Comparison of ENCODE assay signal across 33 cellular contexts in genomic region chr17:47338026-47338425, GRCh38.
"Had no signal": no experiment of that assay in that cellular context is flagged by ENCODE, and none has a peak within 500 bp of the region (broad histone marks: within the 10 kb centered on the region; RNA-seq: fewer than 3 reads in every experiment).

No MANE protein-coding gene starts in this region.

- H3K27me3 Mint-ChIP-seq: activated CD4-positive, alpha-beta memory T cell treated with anti-CD3 and anti-CD28 coated beads for 36 hours; activated CD4-positive, alpha-beta T cell treated with anti-CD3 and anti-CD28 coated beads for 36 hours; activated CD8-positive, alpha-beta memory T cell treated with anti-CD3 and anti-CD28 coated beads, Interleukin-2, amount 10 ng/mL, durations not matched to agents 7 days and 5 days; activated naive CD4-positive, alpha-beta T cell treated with anti-CD3 and anti-CD28 coated beads, Interleukin-2, amount 10 ng/mL, durations not matched to agents 7 days and 5 days; activated naive CD8-positive, alpha-beta T cell treated with anti-CD3 and anti-CD28 coated beads, Interleukin-2, amount 10 ng/mL, durations not matched to agents 7 days and 5 days; brain; dendritic cell treated with granulocyte-macrophage colony-stimulating factor and Interleukin-4, amounts not matched to agents 40 ng/mL and 50 ng/mL, for 4 days; effector memory CD8-positive, alpha-beta T cell; T-helper 17 cell had no signal

- H3K4me3 Mint-ChIP-seq: activated CD4-positive, alpha-beta memory T cell treated with anti-CD3 and anti-CD28 coated beads for 36 hours; activated CD4-positive, alpha-beta T cell treated with anti-CD3 and anti-CD28 coated beads for 36 hours; activated CD4-positive, alpha-beta T cell treated with anti-CD3 and anti-CD28 coated beads, Interleukin-2, amount 10 ng/mL, durations not matched to agents 24 days and 14 days; activated CD8-positive, alpha-beta memory T cell treated with anti-CD3 and anti-CD28 coated beads, Interleukin-2, amount 10 ng/mL, durations not matched to agents 7 days and 5 days; activated CD8-positive, alpha-beta T cell treated with anti-CD3 and anti-CD28 coated beads, Interleukin-2, amount 10 ng/mL, durations not matched to agents 7 days and 5 days; activated naive CD4-positive, alpha-beta T cell treated with anti-CD3 and anti-CD28 coated beads, Interleukin-2, amount 10 ng/mL, durations not matched to agents 7 days and 5 days; activated naive CD8-positive, alpha-beta T cell treated with anti-CD3 and anti-CD28 coated beads, Interleukin-2, amount 10 ng/mL, durations not matched to agents 7 days and 5 days; activated T-cell treated with anti-CD3 and anti-CD28 coated beads, Interleukin-2, amount 50 U/mL, for 72 hours; brain; dendritic cell treated with granulocyte-macrophage colony-stimulating factor and Interleukin-4, amounts not matched to agents 40 ng/mL and 50 ng/mL, for 4 days; effector memory CD8-positive, alpha-beta T cell; T-helper 17 cell; T-helper 2 cell treated with Interferon-gamma antibody and Interleukin-4, amounts not matched to agents 5 μg/mL and 100 μg/mL, for 36 hours had no signal

- H3K27ac Mint-ChIP-seq: activated CD4-positive, alpha-beta memory T cell treated with anti-CD3 and anti-CD28 coated beads for 36 hours; activated CD4-positive, alpha-beta T cell treated with anti-CD3 and anti-CD28 coated beads for 36 hours; activated CD4-positive, alpha-beta T cell treated with anti-CD3 and anti-CD28 coated beads, Interleukin-2, amount 10 ng/mL, durations not matched to agents 24 days and 14 days; activated CD8-positive, alpha-beta memory T cell treated with anti-CD3 and anti-CD28 coated beads, Interleukin-2, amount 10 ng/mL, durations not matched to agents 7 days and 5 days; activated CD8-positive, alpha-beta T cell treated with anti-CD3 and anti-CD28 coated beads, Interleukin-2, amount 10 ng/mL, durations not matched to agents 7 days and 5 days; activated naive CD4-positive, alpha-beta T cell treated with anti-CD3 and anti-CD28 coated beads, Interleukin-2, amount 10 ng/mL, durations not matched to agents 7 days and 5 days; activated naive CD4-positive, alpha-beta T cell treated with anti-CD3 and anti-CD28 coated beads, Interleukin-2, amount 50 U/mL, for 72 hours; activated naive CD8-positive, alpha-beta T cell treated with anti-CD3 and anti-CD28 coated beads, Interleukin-2, amount 10 ng/mL, durations not matched to agents 7 days and 5 days; activated T-cell treated with anti-CD3 and anti-CD28 coated beads, Interleukin-2, amount 50 U/mL, for 72 hours; brain; dendritic cell treated with granulocyte-macrophage colony-stimulating factor and Interleukin-4, amounts not matched to agents 40 ng/mL and 50 ng/mL, for 4 days; effector memory CD8-positive, alpha-beta T cell; T-helper 17 cell; T-helper 2 cell treated with Interferon-gamma antibody and Interleukin-4, amounts not matched to agents 5 μg/mL and 100 μg/mL, for 36 hours had no signal

- H3K4me1 ChIP-seq: ascending aorta, breast epithelium, esophagus squamous epithelium, gastroesophageal sphincter had no signal

- H3K27ac ChIP-seq: ascending aorta, breast epithelium, cardiac muscle cell, coronary artery, dorsolateral prefrontal cortex, epithelial cell of prostate, esophagus squamous epithelium, gastroesophageal sphincter had no signal

- H3K4me3 ChIP-seq: ascending aorta, breast epithelium, cardiac muscle cell, coronary artery, dorsolateral prefrontal cortex, esophagus squamous epithelium, gastroesophageal sphincter had no signal

- H3K27me3 ChIP-seq: ascending aorta, breast epithelium, cardiac muscle cell, dorsolateral prefrontal cortex, esophagus squamous epithelium, gastroesophageal sphincter had no signal

- H3K9me3 Mint-ChIP-seq: activated CD4-positive, alpha-beta memory T cell treated with anti-CD3 and anti-CD28 coated beads for 36 hours; activated CD4-positive, alpha-beta T cell treated with anti-CD3 and anti-CD28 coated beads, Interleukin-2, amount 10 ng/mL, durations not matched to agents 24 days and 14 days; activated naive CD4-positive, alpha-beta T cell treated with anti-CD3 and anti-CD28 coated beads, Interleukin-2, amount 10 ng/mL, durations not matched to agents 7 days and 5 days; activated naive CD4-positive, alpha-beta T cell treated with anti-CD3 and anti-CD28 coated beads, Interleukin-2, amount 50 U/mL, for 72 hours; activated naive CD8-positive, alpha-beta T cell treated with anti-CD3 and anti-CD28 coated beads, Interleukin-2, amount 10 ng/mL, durations not matched to agents 7 days and 5 days; activated T-cell treated with anti-CD3 and anti-CD28 coated beads, Interleukin-2, amount 50 U/mL, for 72 hours; dendritic cell treated with granulocyte-macrophage colony-stimulating factor and Interleukin-4, amounts not matched to agents 40 ng/mL and 50 ng/mL, for 4 days; effector memory CD8-positive, alpha-beta T cell; T-helper 2 cell treated with Interferon-gamma antibody and Interleukin-4, amounts not matched to agents 5 μg/mL and 100 μg/mL, for 36 hours had no signal

- H3K9me3 ChIP-seq: ascending aorta, breast epithelium, esophagus squamous epithelium, gastroesophageal sphincter had no signal

- H3K4me1 Mint-ChIP-seq: activated CD4-positive, alpha-beta T cell treated with anti-CD3 and anti-CD28 coated beads for 36 hours; activated CD8-positive, alpha-beta memory T cell treated with anti-CD3 and anti-CD28 coated beads, Interleukin-2, amount 10 ng/mL, durations not matched to agents 7 days and 5 days; activated naive CD4-positive, alpha-beta T cell treated with anti-CD3 and anti-CD28 coated beads, Interleukin-2, amount 10 ng/mL, durations not matched to agents 7 days and 5 days; brain had no signal

- DNase-seq: activated CD4-positive, alpha-beta memory T cell treated with anti-CD3 and anti-CD28 coated beads for 36 hours; activated CD4-positive, alpha-beta T cell treated with anti-CD3 and anti-CD28 coated beads for 36 hours; activated CD4-positive, alpha-beta T cell treated with anti-CD3 and anti-CD28 coated beads, Interleukin-2, amount 10 ng/mL, durations not matched to agents 24 days and 14 days; activated CD4-positive, CD25-positive, alpha-beta regulatory T cell; activated CD4-positive, CD25-positive, alpha-beta regulatory T cell treated with anti-CD3 and anti-CD28 coated beads, Interleukin-2, amount 50 U/mL, for 72 hours; activated CD8-positive, alpha-beta memory T cell treated with anti-CD3 and anti-CD28 coated beads, Interleukin-2, amount 10 ng/mL, durations not matched to agents 7 days and 5 days; activated CD8-positive, alpha-beta memory T cell treated with anti-CD3 and anti-CD28 coated beads, Interleukin-2, amount 50 U/mL, for 4 hours; activated CD8-positive, alpha-beta T cell treated with anti-CD3 and anti-CD28 coated beads, Interleukin-2, amount 10 ng/mL, durations not matched to agents 7 days and 5 days; activated gamma-delta T cell; activated naive CD4-positive, alpha-beta T cell; activated naive CD4-positive, alpha-beta T cell treated with anti-CD3 and anti-CD28 coated beads, Interleukin-2, amount 10 ng/mL, durations not matched to agents 7 days and 5 days; activated naive CD8-positive, alpha-beta T cell treated with anti-CD3 and anti-CD28 coated beads, Interleukin-2, amount 10 ng/mL, durations not matched to agents 7 days and 5 days; activated T-cell treated with anti-CD3 and anti-CD28 coated beads, Interleukin-2, amount 50 U/mL, for 1 hour; activated T-cell treated with anti-CD3 and anti-CD28 coated beads, Interleukin-2, amount 50 U/mL, for 72 hours; central memory CD4-positive, alpha-beta T cell; dorsolateral prefrontal cortex; effector memory CD8-positive, alpha-beta T cell; esophagus squamous epithelium; foreskin melanocyte; head of caudate nucleus; T-helper 1 cell; T-helper 17 cell; T1000 had no signal

- H3K36me3 Mint-ChIP-seq: activated naive CD4-positive, alpha-beta T cell treated with anti-CD3 and anti-CD28 coated beads, Interleukin-2, amount 10 ng/mL, durations not matched to agents 7 days and 5 days had no signal
